Comparison of ENCODE assay signal across 8 cellular contexts in genomic region chr4:184826315-184827266, GRCh38. TPM values are rescaled to one million over a fixed set of nuclear protein-coding genes. Genes with fewer than 3 reads are reported as not detected.
A peak's percentile ranks its signal among the peaks of the same experiment; 100 is the strongest.
DNase-seq lines count a peak whose midpoint lies in the region; ATAC-seq and TF ChIP-seq lines count a peak whose summit lies in the region.

No MANE protein-coding gene starts in this region.

- WGBS in esophagus, 2 donors, result 13 to 15% methylated on average over 43 to 50 of the region's 50 CpGs
- WGBS in neuronal stem cell (ENCODE audit: extremely low coverage in 2 of 2, insufficient read length in 2 of 2, insufficient replicate concordance in 1 of 2), 2 donors, result no CpG with 5 or more reads among the region's 50 CpGs

- H3K4me3 ChIP-seq in GM12864 (ENCODE audit: low read depth, low read length), result peak overlapping the region; percentile 76
- peak overlapping the region; percentile 67 for H3K4me3 ChIP-seq in Karpas-422 (ENCODE audit: low read length)
- H3K4me3 ChIP-seq in esophagus (ENCODE audit: low read depth in 1 of 2, low read length in 2 of 2), result peak overlapping the region; percentile 66 to 84
- H3K4me3 ChIP-seq in neuronal stem cell (ENCODE audit: low read length in 2 of 2), result peak overlapping the region; percentile 50 to 75

- H2BK15ac ChIP-seq in neuronal stem cell (ENCODE audit: low read length), result no peak overlapping the region

- H2AFZ ChIP-seq in Karpas-422 (ENCODE audit: low read length), result peak overlapping the region; percentile 75; the same call in 1 of the 2 replicates
- H2AFZ ChIP-seq in neuronal stem cell (ENCODE audit: low read length), result peak overlapping the region; percentile 98

- no peak overlapping the region for H2BK5ac ChIP-seq in neuronal stem cell (ENCODE audit: low read length)

- no peak overlapping the region for H4K8ac ChIP-seq in neuronal stem cell (ENCODE audit: low read depth, low read length)

- H2BK120ac ChIP-seq in neuronal stem cell (ENCODE audit: low read depth, low read length), result no peak overlapping the region

- peak overlapping the region; percentile 85 for H3K27ac Mint-ChIP-seq in activated CD8-positive, alpha-beta T cell treated with anti-CD3 and anti-CD28 coated beads for 36 hours
- peak overlapping the region; percentile 34 for H3K27ac Mint-ChIP-seq in type B pancreatic cell

- peaks cover 3% of the 10 kb centered on the region for H3K36me3 Mint-ChIP-seq in activated CD8-positive, alpha-beta T cell treated with anti-CD3 and anti-CD28 coated beads for 36 hours (ENCODE audit: low read depth)
- no peaks in the 10 kb centered on the region for H3K36me3 Mint-ChIP-seq in type B pancreatic cell

- no peaks in the 10 kb centered on the region for H3K9me2 ChIP-seq in Karpas-422 (replicated peaks; ENCODE audit: insufficient read depth, low read length)

- peak overlapping the region; percentile 84 for H3K4me3 Mint-ChIP-seq in activated CD8-positive, alpha-beta T cell treated with anti-CD3 and anti-CD28 coated beads for 36 hours
- H3K4me3 Mint-ChIP-seq in type B pancreatic cell, result peak overlapping the region; percentile 88

- CTCF ChIA-PET in activated CD8-positive, alpha-beta T cell treated with anti-CD3 and anti-CD28 coated beads for 36 hours (lab: Charles Lee), result no interaction called here

- H3K4me1 ChIP-seq in Karpas-422 (ENCODE audit: low read length), result peaks cover 15% of the 10 kb centered on the region
- H3K4me1 ChIP-seq in esophagus (ENCODE audit: control insufficient read depth in 2 of 2, insufficient read depth in 2 of 2, low read length in 1 of 2), result peaks cover 0 to 5% of the 10 kb centered on the region in 2 donors
- peaks cover 4 to 5% of the 10 kb centered on the region in 2 donors for H3K4me1 ChIP-seq in neuronal stem cell (ENCODE audit: control insufficient read depth in 2 of 2, insufficient read depth in 1 of 2, low read depth in 1 of 2, low read length in 2 of 2)

- no peaks in the 10 kb centered on the region for H3K79me1 ChIP-seq in neuronal stem cell (ENCODE audit: low read depth, low read length)

- H3K27me3 ChIP-seq in Karpas-422 (ENCODE audit: low read length) (no peaks in the 10 kb centered on the region), esophagus (ENCODE audit: control insufficient read depth in 1 of 2, insufficient read depth in 2 of 2, low read length in 2 of 2) (no peaks in the 10 kb centered on the region), neuronal stem cell (ENCODE audit: control insufficient read depth in 3 of 3, insufficient read depth in 3 of 3, low read depth in 1 of 3, low read length in 3 of 3) (peaks cover 22 to 78% (median 57%) of the 10 kb centered on the region in 3 experiments)

- no peaks in the 10 kb centered on the region for H3K79me2 ChIP-seq in Karpas-422 (ENCODE audit: low read length)

- TF ChIP-seq CTCF in GM12864 (IDR thresholded peaks at IDR 0.05; ENCODE audit: low read depth, low read length, missing control alignments) (no peak), type B pancreatic cell (conservative IDR thresholded peaks at IDR 0.05) (no peak)
- TF ChIP-seq CTCF in activated CD8-positive, alpha-beta T cell treated with anti-CD3 and anti-CD28 coated beads for 36 hours (IDR thresholded peaks at IDR 0.05), result no peak

- no peaks in the 10 kb centered on the region for H3K27me3 Mint-ChIP-seq in activated CD8-positive, alpha-beta T cell treated with anti-CD3 and anti-CD28 coated beads for 36 hours
- peaks cover 54% of the 10 kb centered on the region for H3K27me3 Mint-ChIP-seq in type B pancreatic cell

- peak overlapping the region; percentile 89 for H3K18ac ChIP-seq in neuronal stem cell (ENCODE audit: low read length)

- H3K14ac ChIP-seq in neuronal stem cell (ENCODE audit: low read length), result peak overlapping the region; percentile 17

- DNase-seq in GM12864 (ENCODE audit: low read depth) (no peak), Karpas-422 (peak; percentile 44), neuronal stem cell (ENCODE audit: low spot score) (no peak), type B pancreatic cell (ENCODE audit: extremely low spot score, unreplicated experiment) (no peak), epidermal melanocyte (ENCODE audit: insufficient read length, low spot score) (no peak)
- DNase-seq in activated CD8-positive, alpha-beta T cell treated with anti-CD3 and anti-CD28 coated beads for 36 hours, result peak; percentile 70

- POLR2A ChIA-PET in activated CD8-positive, alpha-beta T cell treated with anti-CD3 and anti-CD28 coated beads for 36 hours (lab: Charles Lee), result interaction anchor here (1.4 to 3.1 kb wide), 3 partner anchors 24 to 558 kb away, joined by 4 to 15 read pairs (median 4); partner anchors contain the start of gene CENPU

- H2BK12ac ChIP-seq in neuronal stem cell (ENCODE audit: low read length), result no peak overlapping the region

- H3K4me2 ChIP-seq in Karpas-422 (ENCODE audit: low read depth, low read length, poor library complexity, severe bottlenecking) (peak overlapping the region; percentile 73), neuronal stem cell (ENCODE audit: insufficient read depth, low read length, poor library complexity, severe bottlenecking) (peak overlapping the region; percentile 88)

- intact Hi-C loops in activated CD8-positive, alpha-beta T cell treated with anti-CD3 and anti-CD28 coated beads for 36 hours (cut with micrococcal nuclease), result no loop called here

- H3K9ac ChIP-seq in Karpas-422 (ENCODE audit: low read length) (peak overlapping the region; percentile 65), neuronal stem cell (ENCODE audit: low read depth, low read length, poor library complexity) (peak overlapping the region; percentile 84)

- no peaks in the 10 kb centered on the region for H4K20me1 ChIP-seq in Karpas-422 (ENCODE audit: insufficient read depth, low read depth, low read length)

- H3K4me1 Mint-ChIP-seq in activated CD8-positive, alpha-beta T cell treated with anti-CD3 and anti-CD28 coated beads for 36 hours (ENCODE audit: low read depth), result peaks cover 44% of the 10 kb centered on the region
- H3K4me1 Mint-ChIP-seq in type B pancreatic cell (ENCODE audit: unreplicated experiment), result peaks cover 16% of the 10 kb centered on the region

- peak overlapping the region; percentile 87 for H3K23ac ChIP-seq in neuronal stem cell (ENCODE audit: low read depth, low read length, poor library complexity)

- ATAC-seq in GM21723 (IDR thresholded peaks at IDR 0.05; ENCODE audit: unreplicated experiment), result peak; percentile 54
- peak; percentile 65 for ATAC-seq in activated CD8-positive, alpha-beta T cell treated with anti-CD3 and anti-CD28 coated beads for 36 hours

- H3K36me3 ChIP-seq in Karpas-422 (ENCODE audit: insufficient read depth, low read length), result no peaks in the 10 kb centered on the region
- peaks cover 0 to 2% of the 10 kb centered on the region in 2 donors for H3K36me3 ChIP-seq in esophagus (ENCODE audit: control insufficient read depth in 2 of 2, insufficient read depth in 2 of 2, low read length in 1 of 2)
- no peaks in the 10 kb centered on the region for H3K36me3 ChIP-seq in neuronal stem cell (replicated peaks in 1 of 2; ENCODE audit: control insufficient read depth in 2 of 2, insufficient read depth in 2 of 2, low read length in 2 of 2)

- peak overlapping the region; percentile 60 for H2AK5ac ChIP-seq in neuronal stem cell (ENCODE audit: low read depth, low read length)

- no peak overlapping the region for H3K4ac ChIP-seq in neuronal stem cell (ENCODE audit: low read length)

- H3K9me3 Mint-ChIP-seq in activated CD8-positive, alpha-beta T cell treated with anti-CD3 and anti-CD28 coated beads for 36 hours, result no peaks in the 10 kb centered on the region
- no peaks in the 10 kb centered on the region for H3K9me3 Mint-ChIP-seq in type B pancreatic cell

- H3K27ac ChIP-seq in Karpas-422 (ENCODE audit: low read length) (no peak overlapping the region), esophagus (ENCODE audit: low read depth in 2 of 2, low read length in 1 of 2) (peak overlapping the region; percentile 59 to 74), neuronal stem cell (replicated peaks; ENCODE audit: low read length) (no peak overlapping the region)

- no peak overlapping the region for H4K91ac ChIP-seq in neuronal stem cell (ENCODE audit: low read depth, low read length, poor library complexity)

- H3K9me3 ChIP-seq in Karpas-422 (ENCODE audit: low read length) (no peaks in the 10 kb centered on the region), esophagus (ENCODE audit: control insufficient read depth in 2 of 2, insufficient read depth in 1 of 2, low read depth in 1 of 2, low read length in 1 of 2) (no peaks in the 10 kb centered on the region), neuronal stem cell (replicated peaks in 1 of 2; ENCODE audit: control insufficient read depth in 2 of 2, insufficient read depth in 1 of 2, low read depth in 1 of 2, low read length in 2 of 2) (peaks cover 3 to 6% of the 10 kb centered on the region in 2 donors)

RNA-seq across cellular contexts. Expression of gene ACSL1, which starts 0.8 kb away (rescaled TPM):
- total RNA-seq in Karpas-422 (2014; rRNA removed; shearing (Covaris generic); ENCODE audit: low replicate concordance), result 1.4 and 3.1 TPM in 2 replicates
- 10 to 100 TPM; 12.8 to 13.1 TPM for total RNA-seq in activated CD8-positive, alpha-beta T cell treated with anti-CD3 and anti-CD28 coated beads for 36 hours
- 10 to 100 TPM; 41.9 to 46.5 TPM for polyA plus RNA-seq in esophagus
- polyA plus RNA-seq in neuronal stem cell (2013, experiment 1 of 2), result 0.25 TPM
- polyA plus RNA-seq in neuronal stem cell (2013, experiment 2 of 2), result 0.26 TPM
- 89.0 and 156 TPM in 2 replicates for total RNA-seq in type B pancreatic cell (ENCODE audit: low replicate concordance)

Comparison
In these comparisons a context has a peak if more than half of its experiments do, and no peak if none do; other contexts are left out.
1. DNase-seq: peak in Karpas-422 (single experiment) and activated CD8-positive, alpha-beta T cell treated with anti-CD3 and anti-CD28 coated beads for 36 hours (single experiment); none in GM12864 (single experiment), neuronal stem cell (single experiment), type B pancreatic cell (single experiment) and epidermal melanocyte (single experiment).
2. H3K27ac ChIP-seq: peak in esophagus (2 of 2); none in Karpas-422 (single experiment) and neuronal stem cell (single experiment).
3. Peak in every context shown above with its lines, with median percentiles within 50 percentile points of each other: H3K4me3 ChIP-seq.